Comparison of ENCODE assay signal across 17 cellular contexts in the genomic region with DNA sequence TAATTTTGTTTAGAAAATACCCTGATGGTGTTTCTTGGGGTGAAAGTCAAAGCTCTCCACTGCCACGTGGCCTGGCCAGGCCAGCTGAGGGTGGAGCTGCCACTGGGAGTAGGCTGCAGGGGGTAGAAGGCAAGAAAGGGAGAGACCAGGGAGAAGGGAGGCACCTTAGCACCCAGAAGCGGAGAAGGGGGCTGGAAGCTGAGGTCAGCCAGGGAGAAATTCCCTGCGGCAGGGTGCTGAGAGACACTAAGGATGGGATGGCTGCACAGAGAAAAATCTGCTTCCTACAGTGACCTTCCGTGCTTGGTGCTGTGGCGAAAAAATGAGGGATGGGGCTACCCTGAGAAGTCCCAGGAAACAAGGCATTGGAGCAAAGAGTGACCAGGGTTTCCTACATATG.
DNase-seq lines count a peak whose midpoint lies in the region; ATAC-seq and TF ChIP-seq lines count a peak whose summit lies in the region.
"Had no signal": no experiment of that assay in that cellular context is flagged by ENCODE, and none has a peak within 500 bp of the region (broad histone marks: within the 10 kb centered on the region; RNA-seq: fewer than 3 reads in every experiment).

No MANE protein-coding gene starts in this region.

- no peaks in the 10 kb centered on the region for H3K36me3 ChIP-seq in aorta (ENCODE audit: control insufficient read depth in 1 of 2, insufficient read depth in 2 of 2, low read length in 1 of 2)

- DNase-seq in natural killer cell treated with Interleukin-12 subunit alpha and Interleukin-12 subunit beta and Interleukin-15 and Interleukin-18, amount 100 ng/mL, for 72 hours (ENCODE audit: low spot score), result peak; percentile 34
- no peak for DNase-seq in natural killer cell
- no peak for DNase-seq in central memory CD8-positive, alpha-beta T cell (ENCODE audit: low spot score in 2 of 2)
- peak; percentile 24 to 52 for DNase-seq in aorta
- DNase-seq: C1 segment of cervical spinal cord; Calu3; CD4-positive, alpha-beta memory T cell; COR-L47; DMS53; DMS79 treated with DMSO at 0.1 percent for 48 hours; GF-D8; GM23248; H9; HFFc6 had no signal

- H3K4me3 ChIP-seq in aorta (ENCODE audit: low read length in 2 of 2), result no peak overlapping the region
- H3K4me3 ChIP-seq: GM23248 had no signal

- 92% methylated on average over 5 of the region's 5 CpGs for WGBS in aorta, 2 donors

- H3K27ac Mint-ChIP-seq in natural killer cell treated with Interleukin-12 subunit alpha and Interleukin-12 subunit beta and Interleukin-15 and Interleukin-18, amount 100 ng/mL, for 72 hours, result no peak overlapping the region
- H3K27ac Mint-ChIP-seq in natural killer cell, result no peak overlapping the region
- peak overlapping the region; percentile 78 for H3K27ac Mint-ChIP-seq in central memory CD8-positive, alpha-beta T cell (ENCODE audit: low read depth)
- H3K27ac Mint-ChIP-seq: CD4-positive, alpha-beta memory T cell; HFFc6 had no signal

- H3K27me3 ChIP-seq in aorta (ENCODE audit: control insufficient read depth in 1 of 2, insufficient read depth in 2 of 2, low read length in 1 of 2), result no peaks in the 10 kb centered on the region

- no peak for TF ChIP-seq CTCF in natural killer cell (IDR thresholded peaks at IDR 0.05)

- H3K4me1 ChIP-seq in aorta (ENCODE audit: control insufficient read depth in 1 of 2, insufficient read depth in 2 of 2, low read length in 2 of 2), result no peaks in the 10 kb centered on the region

- H3K4me1 Mint-ChIP-seq in natural killer cell treated with Interleukin-12 subunit alpha and Interleukin-12 subunit beta and Interleukin-15 and Interleukin-18, amount 100 ng/mL, for 72 hours (ENCODE audit: low read depth in 2 of 2), result peaks cover 13 to 15% of the 10 kb centered on the region in 2 donors
- H3K4me1 Mint-ChIP-seq in natural killer cell, result peaks cover 0 to 15% of the 10 kb centered on the region in 2 donors
- H3K4me1 Mint-ChIP-seq in central memory CD8-positive, alpha-beta T cell, result peaks cover 6% of the 10 kb centered on the region

- H3K9me3 ChIP-seq in aorta (ENCODE audit: control insufficient read depth, low read length), result no peaks in the 10 kb centered on the region

- no peaks in the 10 kb centered on the region for H3K27me3 Mint-ChIP-seq in natural killer cell treated with Interleukin-12 subunit alpha and Interleukin-12 subunit beta and Interleukin-15 and Interleukin-18, amount 100 ng/mL, for 72 hours
- peaks cover 0 to 3% of the 10 kb centered on the region in 2 donors for H3K27me3 Mint-ChIP-seq in natural killer cell (ENCODE audit: low read depth in 2 of 2)
- H3K27me3 Mint-ChIP-seq in central memory CD8-positive, alpha-beta T cell, result no peaks in the 10 kb centered on the region

- H3K27ac ChIP-seq in aorta (ENCODE audit: low read depth in 1 of 2, low read length in 2 of 2), result no peak overlapping the region
- H3K27ac ChIP-seq: GM23248 had no signal

- no peaks in the 10 kb centered on the region for H3K9me3 Mint-ChIP-seq in natural killer cell treated with Interleukin-12 subunit alpha and Interleukin-12 subunit beta and Interleukin-15 and Interleukin-18, amount 100 ng/mL, for 72 hours
- no peaks in the 10 kb centered on the region for H3K9me3 Mint-ChIP-seq in natural killer cell
- no peaks in the 10 kb centered on the region for H3K9me3 Mint-ChIP-seq in central memory CD8-positive, alpha-beta T cell
- H3K9me3 Mint-ChIP-seq: CD4-positive, alpha-beta memory T cell; H9; HFFc6 had no signal

- intact Hi-C loops in natural killer cell (cut with micrococcal nuclease), result no loop called here
- intact Hi-C loops in aorta (cut with DNase I), result no loop called here

- no peak overlapping the region for H3K4me3 Mint-ChIP-seq in natural killer cell treated with Interleukin-12 subunit alpha and Interleukin-12 subunit beta and Interleukin-15 and Interleukin-18, amount 100 ng/mL, for 72 hours
- H3K4me3 Mint-ChIP-seq in natural killer cell, result no peak overlapping the region
- no peak overlapping the region for H3K4me3 Mint-ChIP-seq in central memory CD8-positive, alpha-beta T cell
- H3K4me3 Mint-ChIP-seq: CD4-positive, alpha-beta memory T cell; H9; HFFc6 had no signal

- no peak for ATAC-seq in natural killer cell treated with Interleukin-12 subunit alpha and Interleukin-12 subunit beta and Interleukin-15 and Interleukin-18, amount 100 ng/mL, for 72 hours
- ATAC-seq in natural killer cell (no peak), aorta (ENCODE audit: low FRiP score) (no peak), GM19035 (IDR thresholded peaks at IDR 0.05; ENCODE audit: unreplicated experiment) (no peak), GM18873 (IDR thresholded peaks at IDR 0.05; ENCODE audit: low FRiP score, unreplicated experiment) (no peak)
- ATAC-seq in central memory CD8-positive, alpha-beta T cell (replicated peaks; ENCODE audit: extremely low read depth, poor library complexity, severe bottlenecking), result no peak
- ATAC-seq: HCT116 had no signal

- H3K36me3 Mint-ChIP-seq in natural killer cell treated with Interleukin-12 subunit alpha and Interleukin-12 subunit beta and Interleukin-15 and Interleukin-18, amount 100 ng/mL, for 72 hours, result no peaks in the 10 kb centered on the region
- no peaks in the 10 kb centered on the region for H3K36me3 Mint-ChIP-seq in natural killer cell
- no peaks in the 10 kb centered on the region for H3K36me3 Mint-ChIP-seq in central memory CD8-positive, alpha-beta T cell (ENCODE audit: insufficient read depth)
- H3K36me3 Mint-ChIP-seq: CD4-positive, alpha-beta memory T cell had no signal

Comparison
In these comparisons a context has a peak if more than half of its experiments do, and no peak if none do; other contexts are left out.
1. DNase-seq: peak in natural killer cell treated with Interleukin-12 subunit alpha and Interleukin-12 subunit beta and Interleukin-15 and Interleukin-18, amount 100 ng/mL, for 72 hours (single experiment) and aorta (2 of 2); none in natural killer cell (single experiment) and central memory CD8-positive, alpha-beta T cell (0 of 2).